13 cellular contexts compared by ENCODE assay signal in the genomic region with DNA sequence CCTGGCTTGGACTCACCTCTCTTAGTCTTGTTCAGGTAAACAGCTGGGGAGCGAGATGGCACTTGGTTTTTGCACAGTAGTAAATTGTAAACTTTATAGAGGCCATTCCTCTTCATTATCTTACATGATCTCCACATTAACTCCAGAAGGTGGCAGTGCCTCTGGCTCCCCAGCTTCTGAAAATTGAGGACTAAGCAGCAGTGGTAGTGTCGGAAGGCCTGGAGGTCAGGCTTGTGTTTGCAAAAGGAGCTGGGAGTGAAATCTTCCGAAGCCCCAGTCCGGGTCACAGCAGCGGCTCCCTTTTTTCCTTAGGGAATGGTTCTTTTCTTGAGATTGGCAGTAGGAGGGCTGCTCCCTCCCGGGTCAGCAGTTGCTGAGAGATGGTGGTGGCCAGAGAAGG.
A peak's percentile ranks its signal among the peaks of the same experiment; 100 is the strongest.
DNase-seq lines count a peak whose midpoint lies in the region; ATAC-seq and TF ChIP-seq lines count a peak whose summit lies in the region.
"Had no signal": no experiment of that assay in that cellular context is flagged by ENCODE, and none has a peak within 500 bp of the region (broad histone marks: within the 10 kb centered on the region; RNA-seq: fewer than 3 reads in every experiment).

No MANE protein-coding gene starts in this region.

- no TSS peak for BruUV-seq in PC-3 (replicated peaks; lab: Mats Ljungman, UMichigan)

- peaks cover 6% of the 10 kb centered on the region for H3F3A ChIP-seq in PC-3 (ENCODE audit: low read length, unreplicated experiment)

- H3K36me3 ChIP-seq in PC-3 (ENCODE audit: low read depth, low read length) (peaks cover 24% of the 10 kb centered on the region), prostate gland (no peaks in the 10 kb centered on the region)

- H3K9me3 Mint-ChIP-seq in stimulated activated memory B cell treated with anti-CD40 and anti-IgM and Interleukin-4, amounts not matched to agents 10 μg/mL and 1 μg/mL and 100 μg/mL, for 72 hours = no peaks in the 10 kb centered on the region
- no peaks in the 10 kb centered on the region for H3K9me3 Mint-ChIP-seq in activated T-cell treated with anti-CD3 and anti-CD28 coated beads, Interleukin-2, amount 50 U/mL, for 24 hours
- H3K9me3 Mint-ChIP-seq: activated T-helper 2 cell treated with anti-CD3 and anti-CD28 coated beads, Interferon-gamma antibody, Interleukin-2, Interleukin-4, amounts not matched to agents 10 μg/mL and 5 μg/mL and 100 μg/mL, durations not matched to agents 14 hours and 24 hours and 36 hours; memory B cell had no signal

- H4K20me1 ChIP-seq in PC-3 (ENCODE audit: low read length) = no peaks in the 10 kb centered on the region

- H3K4me1 ChIP-seq in PC-3 (ENCODE audit: insufficient read depth, low read length) (peaks cover 45% of the 10 kb centered on the region), prostate gland (replicated peaks) (peaks cover 19% of the 10 kb centered on the region)

- no peak overlapping the region for H3K4me3 Mint-ChIP-seq in stimulated activated memory B cell treated with anti-CD40 and anti-IgM and Interleukin-4, amounts not matched to agents 10 μg/mL and 1 μg/mL and 100 μg/mL, for 72 hours
- H3K4me3 Mint-ChIP-seq in activated T-cell treated with anti-CD3 and anti-CD28 coated beads, Interleukin-2, amount 50 U/mL, for 24 hours = no peak overlapping the region
- H3K4me3 Mint-ChIP-seq: activated CD4-positive, alpha-beta T cell treated with anti-CD3 and anti-CD28 coated beads for 36 hours; memory B cell had no signal

- H3K27ac Mint-ChIP-seq in stimulated activated memory B cell treated with anti-CD40 and anti-IgM and Interleukin-4, amounts not matched to agents 10 μg/mL and 1 μg/mL and 100 μg/mL, for 72 hours = no peak overlapping the region
- H3K27ac Mint-ChIP-seq in activated T-cell treated with anti-CD3 and anti-CD28 coated beads, Interleukin-2, amount 50 U/mL, for 24 hours = no peak overlapping the region
- H3K27ac Mint-ChIP-seq: activated CD4-positive, alpha-beta T cell treated with anti-CD3 and anti-CD28 coated beads for 36 hours; memory B cell had no signal

- no peak for TF ChIP-seq POLR2A in prostate gland (IDR thresholded peaks at IDR 0.05)

- no peaks in the 10 kb centered on the region for H3K4me1 Mint-ChIP-seq in stimulated activated memory B cell treated with anti-CD40 and anti-IgM and Interleukin-4, amounts not matched to agents 10 μg/mL and 1 μg/mL and 100 μg/mL, for 72 hours
- peaks cover 35% of the 10 kb centered on the region for H3K4me1 Mint-ChIP-seq in activated T-cell treated with anti-CD3 and anti-CD28 coated beads, Interleukin-2, amount 50 U/mL, for 24 hours (ENCODE audit: low read depth)
- H3K4me1 Mint-ChIP-seq: memory B cell had no signal

- ATAC-seq in PC-3 (no peak), GM21390 (IDR thresholded peaks at IDR 0.05; ENCODE audit: unreplicated experiment) (no peak)
- no peak for ATAC-seq in stimulated activated memory B cell treated with anti-CD40 and anti-IgM and Interleukin-4, amounts not matched to agents 10 μg/mL and 1 μg/mL and 100 μg/mL, for 72 hours
- ATAC-seq: activated CD4-positive, alpha-beta T cell treated with anti-CD3 and anti-CD28 coated beads for 36 hours had no signal

- TF ChIP-seq CTCF in C4-2B (conservative IDR thresholded peaks at IDR 0.05) (peak; percentile 28; the same call in 1 of the 2 replicates), PC-3 (conservative IDR thresholded peaks at IDR 0.05; ENCODE audit: low read depth, low read length) (peak; percentile 26; the same call in 1 of the 2 replicates), prostate gland (IDR thresholded peaks at IDR 0.05) (no peak)

- POLR2A ChIA-PET in PC-3 (lab: Charles Lee; ENCODE audit: unreplicated experiment) = no interaction called here

- H3K9me2 ChIP-seq in PC-3 (replicated peaks; ENCODE audit: low read length) = no peaks in the 10 kb centered on the region

- WGBS in prostate gland = 65% methylated on average over 6 of the region's 6 CpGs

- H3K27me3 ChIP-seq in PC-3 (ENCODE audit: low read length) (no peaks in the 10 kb centered on the region), prostate gland (replicated peaks; ENCODE audit: insufficient read depth) (no peaks in the 10 kb centered on the region)
- H3K27me3 ChIP-seq: BLaER1 treated with 17β-estradiol and CSF1 and Interleukin-3, amounts not matched to agents 10 nM and 100 nM; SJSA1 had no signal

- H3K4me3 ChIP-seq in PC-3 (ENCODE audit: low read length) (no peak overlapping the region), prostate gland (no peak overlapping the region)
- H3K4me3 ChIP-seq: BLaER1 treated with 17β-estradiol and CSF1 and Interleukin-3, amounts not matched to agents 10 nM and 100 nM; SJSA1 had no signal

- no peak overlapping the region for H3K9ac ChIP-seq in PC-3 (ENCODE audit: low read length)
- H3K9ac ChIP-seq: BLaER1 treated with 17β-estradiol and CSF1 and Interleukin-3, amounts not matched to agents 10 nM and 100 nM had no signal

- CTCF ChIA-PET in PC-3 (lab: Charles Lee) = no interaction called here

- no peak overlapping the region for H3K4me2 ChIP-seq in PC-3 (ENCODE audit: low read length)

- H3K27me3 Mint-ChIP-seq in stimulated activated memory B cell treated with anti-CD40 and anti-IgM and Interleukin-4, amounts not matched to agents 10 μg/mL and 1 μg/mL and 100 μg/mL, for 72 hours = peaks cover 9% of the 10 kb centered on the region
- no peaks in the 10 kb centered on the region for H3K27me3 Mint-ChIP-seq in activated T-cell treated with anti-CD3 and anti-CD28 coated beads, Interleukin-2, amount 50 U/mL, for 24 hours
- H3K27me3 Mint-ChIP-seq: activated CD4-positive, alpha-beta T cell treated with anti-CD3 and anti-CD28 coated beads for 36 hours; memory B cell had no signal

- intact Hi-C loops in PC-3 (cut with micrococcal nuclease) (no loop called here), prostate gland (cut with DNase I) (loop anchor here (5.0 kb wide), 1 partner anchor 132 kb away; no protein-coding TSS in a partner anchor)

- H3K27ac ChIP-seq in C4-2B (peak overlapping the region; percentile 63), PC-3 (ENCODE audit: low read length) (no peak overlapping the region), prostate gland (peak overlapping the region; percentile 24 to 62)

- H3K79me2 ChIP-seq in PC-3 (ENCODE audit: low read length) = peaks cover 86% of the 10 kb centered on the region

- H3K36me3 Mint-ChIP-seq in stimulated activated memory B cell treated with anti-CD40 and anti-IgM and Interleukin-4, amounts not matched to agents 10 μg/mL and 1 μg/mL and 100 μg/mL, for 72 hours = peaks cover 22% of the 10 kb centered on the region
- H3K36me3 Mint-ChIP-seq in activated T-cell treated with anti-CD3 and anti-CD28 coated beads, Interleukin-2, amount 50 U/mL, for 24 hours (ENCODE audit: low read depth) = peaks cover 45% of the 10 kb centered on the region

- no peak for DNase-seq in PC-3
- peak; percentile 46 for DNase-seq in fibroblast of peridontal ligament (ENCODE audit: extremely low read depth)
- no peak for DNase-seq in prostate gland (ENCODE audit: low spot score)
- no peak for DNase-seq in NCI-H1105 treated with DMSO at 0.1 percent for 48 hours (lab: John Stamatoyannopoulos, UW)
- no peak for DNase-seq in activated T-cell treated with anti-CD3 and anti-CD28 coated beads, Interleukin-2, amount 50 U/mL, for 24 hours
- DNase-seq: activated CD4-positive, alpha-beta T cell treated with anti-CD3 and anti-CD28 coated beads for 36 hours had no signal

- no peak overlapping the region for H2AFZ ChIP-seq in PC-3 (ENCODE audit: low read length)

- H3K9me3 ChIP-seq in PC-3 (ENCODE audit: low read length) (no peaks in the 10 kb centered on the region), prostate gland (no peaks in the 10 kb centered on the region)
- H3K9me3 ChIP-seq: BLaER1 treated with 17β-estradiol and CSF1 and Interleukin-3, amounts not matched to agents 10 nM and 100 nM; SJSA1 had no signal

Comparison
In these comparisons a context has a peak if more than half of its experiments do, and no peak if none do; other contexts are left out.
1. CTCF ChIP-seq: peak in C4-2B (single experiment) and PC-3 (single experiment); none in prostate gland (0 of 4).